In the genomic region with DNA sequence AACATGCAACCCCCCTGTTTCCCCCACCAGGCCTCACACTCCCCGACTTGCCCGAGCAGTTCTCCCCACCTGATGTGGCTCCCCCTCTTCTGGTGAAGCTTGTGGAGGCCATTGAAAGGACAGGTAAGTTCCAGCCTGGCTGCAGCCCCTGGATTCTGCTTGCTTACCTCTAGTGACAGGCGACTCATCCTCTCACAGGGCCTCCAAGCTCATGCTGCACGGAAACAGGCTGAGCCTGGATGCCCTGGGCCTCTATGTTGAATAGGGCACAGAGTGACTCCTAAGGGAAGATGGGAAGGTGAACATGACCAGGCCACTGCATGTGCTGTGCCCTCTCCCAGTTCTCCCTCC, we compare ENCODE assay signal across 9 cellular contexts. TPM values are rescaled to one million over a fixed set of nuclear protein-coding genes. Genes with fewer than 3 reads are reported as not detected.
DNase-seq lines count a peak whose midpoint lies in the region; ATAC-seq, FAIRE-seq and TF ChIP-seq lines count a peak whose summit lies in the region.
"Had no signal": no experiment of that assay in that cellular context is flagged by ENCODE, and none has a peak within 500 bp of the region (broad histone marks: within the 10 kb centered on the region; RNA-seq: fewer than 3 reads in every experiment).

No MANE protein-coding gene starts in this region.

- H2AFZ ChIP-seq in GM12878 (ENCODE audit: control insufficient read depth, low read depth, low read length), result no peak overlapping the region
- H2AFZ ChIP-seq in neural progenitor cell (replicated peaks), result no peak overlapping the region

- ATAC-seq in GM12878 (peak; percentile 12), HG03565 (IDR thresholded peaks at IDR 0.05; ENCODE audit: unreplicated experiment) (no peak), HG03378 (IDR thresholded peaks at IDR 0.05; ENCODE audit: unreplicated experiment) (no peak)

- FAIRE-seq in GM12878 (lab: Jason Lieb, UNC), result no peak

- WGBS in GM12878 (ENCODE audit: insufficient coverage, insufficient replicate concordance, low lambda C conversion rate, missing lambda C conversion rate), result 77% methylated on average over 4 of the region's 4 CpGs

- H3K36me3 Mint-ChIP-seq in neural progenitor cell, result peaks cover 9% of the 10 kb centered on the region

- H3K9ac ChIP-seq in BLaER1 (peak overlapping the region; percentile 82), GM12878 (ENCODE audit: control insufficient read depth, insufficient read depth, low read length) (peak overlapping the region; percentile 60), neural progenitor cell (no peak overlapping the region)

- H3K27me3 ChIP-seq in BLaER1 (no peaks in the 10 kb centered on the region), GM12878 (replicated peaks in 1 of 2; ENCODE audit: control insufficient read depth in 2 of 2, insufficient read depth in 2 of 2, low read length in 1 of 2) (no peaks in the 10 kb centered on the region), neural progenitor cell (no peaks in the 10 kb centered on the region)

- no peak for TF ChIP-seq EP300 in GM12878 (IDR thresholded peaks at IDR 0.05; ENCODE audit: borderline replicate concordance in 1 of 2, control insufficient read depth in 1 of 2, low read depth in 2 of 2, low read length in 2 of 2)

- SMC1A ChIA-PET in GM12878 (lab: Charles Lee; ENCODE audit: uncharacterized antibody, unreplicated experiment), result interaction anchor here (0.8 to 1.3 kb wide), 3 partner anchors 8 to 153 kb away, joined by 3 to 5 read pairs (median 3); a partner anchor contains a TSS

- H3F3A ChIP-seq in neural progenitor cell (ENCODE audit: low read depth), result peaks cover 20% of the 10 kb centered on the region

- H3K79me2 ChIP-seq in GM12878 (ENCODE audit: control insufficient read depth, insufficient read depth, low read length) (no peaks in the 10 kb centered on the region), neural progenitor cell (ENCODE audit: low read depth) (peaks cover 4% of the 10 kb centered on the region)

- POLR2A ChIA-PET in GM12878 (lab: Charles Lee), result interaction anchor here (0.7 to 1.2 kb wide), 3 partner anchors 31 to 159 kb away, joined by 3 to 4 read pairs (median 3); no protein-coding TSS in a partner anchor

- peak overlapping the region; percentile 85 for H3K27ac Mint-ChIP-seq in neural progenitor cell

- in situ Hi-C loops in GM12878 (cut with MboI), result no loop called here

- peaks cover 21% of the 10 kb centered on the region for H3K4me1 Mint-ChIP-seq in neural progenitor cell

- H3K9me3 ChIP-seq in BLaER1 (no peaks in the 10 kb centered on the region), GM12878 (replicated peaks; ENCODE audit: control insufficient read depth, insufficient read depth, low read length) (no peaks in the 10 kb centered on the region), neural progenitor cell (ENCODE audit: low read depth) (no peaks in the 10 kb centered on the region)

- H3K27me3 Mint-ChIP-seq in neural progenitor cell (ENCODE audit: insufficient read depth, low read depth), result peaks cover 8% of the 10 kb centered on the region

- H3K4me1 ChIP-seq in BLaER1 (peaks cover 43% of the 10 kb centered on the region), GM12878 (ENCODE audit: control insufficient read depth, insufficient read depth, low read length) (0 out of 2 replicates have a peak, but pooled peaks cover 5% of the 10 kb centered on the region), neural progenitor cell (peaks cover 14% of the 10 kb centered on the region)

- no TSS peak for BruUV-seq in GM12878 (replicated peaks; lab: Mats Ljungman, UMichigan)

- H3K27ac ChIP-seq in BLaER1, result peak overlapping the region; percentile 89
- no peak overlapping the region; the same call in 1 of the 2 replicates for H3K27ac ChIP-seq in GM12878 (ENCODE audit: control insufficient read depth, insufficient read depth)
- no peak overlapping the region for H3K27ac ChIP-seq in neural progenitor cell

- intact Hi-C loops in GM12878 (cut with micrococcal nuclease; ENCODE audit: unreplicated experiment), result no loop called here

- peak overlapping the region; percentile 65 for H3K4me3 ChIP-seq in BLaER1
- peak overlapping the region; percentile 9; the same call in 1 of the 2 replicates for H3K4me3 ChIP-seq in HFF-Myc (replicated peaks; ENCODE audit: low read depth, low read length)
- peak overlapping the region; percentile 70; the same call in 1 of the 2 replicates for H3K4me3 ChIP-seq in GM12878
- H3K4me3 ChIP-seq in neural progenitor cell, result no peak overlapping the region

- CTCF ChIA-PET in GM12878 (lab: Yijun Ruan, JAX), result interaction anchor here (0.5 to 3.2 kb wide), 12 partner anchors 8 to 254 kb away, joined by 3 to 22 read pairs (median 4); no protein-coding TSS in a partner anchor

- H3K4me2 ChIP-seq in BLaER1, result peak overlapping the region; percentile 84
- peak overlapping the region; percentile 72 for H3K4me2 ChIP-seq in GM12878 (ENCODE audit: control insufficient read depth, insufficient read depth)
- no peak overlapping the region for H3K4me2 ChIP-seq in neural progenitor cell

- no peak for DNase-seq in HFF-Myc (ENCODE audit: extremely low read depth, low read depth)
- no peak for DNase-seq in GM12878 (ENCODE audit: low read depth, low spot score)
- DNase-seq in neural progenitor cell (ENCODE audit: low spot score), result no peak
- DNase-seq in NCI-H2081 treated with DMSO at 0.1 percent for 48 hours (lab: John Stamatoyannopoulos, UW), result no peak
- DNase-seq in Ammon's horn (ENCODE audit: low spot score), result no peak
- DNase-seq: NCI-H1048 had no signal

- no peak for TF ChIP-seq RAD21 in GM12878 (IDR thresholded peaks at IDR 0.05; ENCODE audit: insufficient read depth, low read depth, low read length)

- H3K4me3 Mint-ChIP-seq in neural progenitor cell, result no peak overlapping the region

- H4K20me1 ChIP-seq in BLaER1 (peaks cover 18% of the 10 kb centered on the region; the same call in 1 of the 2 replicates), GM12878 (ENCODE audit: control insufficient read depth, insufficient read depth) (no peaks in the 10 kb centered on the region), neural progenitor cell (ENCODE audit: low read depth) (peaks cover 18% of the 10 kb centered on the region)

- H3K36me3 ChIP-seq in BLaER1 (peaks cover 51% of the 10 kb centered on the region), GM12878 (ENCODE audit: control insufficient read depth in 2 of 2, insufficient read depth in 2 of 2, low read length in 1 of 2) (peaks cover 6 to 7% of the 10 kb centered on the region in 2 experiments; a peak in 3 of 4 replicates), neural progenitor cell (no peaks in the 10 kb centered on the region)

- no peaks in the 10 kb centered on the region for H3K9me3 Mint-ChIP-seq in neural progenitor cell

- RAD21 ChIA-PET in GM12878 (lab: Charles Lee; ENCODE audit: unreplicated experiment), result interaction anchor here (0.7 to 1.3 kb wide), 4 partner anchors 25 to 56 kb away, joined by 3 to 4 read pairs (median 3); no protein-coding TSS in a partner anchor

- no peak for TF ChIP-seq POLR2A in GM12878 (IDR thresholded peaks at IDR 0.05; ENCODE audit: low read depth, low read length)

- TF ChIP-seq CTCF in HFF-Myc (IDR thresholded peaks at IDR 0.05; ENCODE audit: low read depth, low read length, missing control alignments) (no peak), GM12878 (IDR thresholded peaks at IDR 0.05 in 2 of 3, conservative IDR thresholded peaks at IDR 0.05 in 1 of 3; ENCODE audit: control insufficient read depth in 2 of 3, extremely low read depth in 1 of 3, insufficient read depth in 1 of 3, low read depth in 3 of 3, low read length in 3 of 3) (no peak), neural progenitor cell (IDR thresholded peaks at IDR 0.05) (no peak)

RNA-seq across cellular contexts. Expression of a gene that starts 7.5 kb away (rescaled TPM):
- 11.5 and 13.9 TPM in 2 replicates for total RNA-seq in GM12878 (2013; cell fraction: nucleolus; rRNA removed)
- 6.3 and 8.0 TPM in 2 replicates for total RNA-seq in GM12878 (2014; rRNA removed)
- 1.9 and 3.9 TPM in 2 replicates for total RNA-seq in GM12878 (2014; rRNA removed; fragmentation: Illumina TruSeq; extraction: Trizol)
- 22.6 and 23.3 TPM in 2 replicates for total RNA-seq in GM12878 (2021)
- polyA plus RNA-seq in GM12878 (2011; ENCODE audit: low read depth), result 4.0 TPM
- 2.9 and 6.4 TPM in 2 replicates for polyA plus RNA-seq in GM12878 (2011; rRNA removed)
- 5.3 and 6.3 TPM in 2 replicates for polyA plus RNA-seq in GM12878 (2011; cell fraction: cytosol; rRNA removed)
- 10.3 and 15.7 TPM in 2 replicates for polyA plus RNA-seq in GM12878 (2011; cell fraction: nucleus; rRNA removed)
- 6.4 and 8.5 TPM in 2 replicates for polyA plus RNA-seq in GM12878 (2012)
- polyA plus RNA-seq in GM12878 (2014; fragmentation: Illumina TruSeq; extraction: Trizol), result 0.73 and 3.4 TPM in 2 replicates
- polyA plus RNA-seq in GM12878 (2014; fragmentation: Nextera tagmentation; extraction: Ambion mirVana), result under 1 TPM; 0.26 to 0.75 TPM
- 5.2 and 5.8 TPM in 2 replicates for polyA plus RNA-seq in GM12878 (2014; rRNA removed)
- polyA plus RNA-seq in GM12878 (2016; fragmentation: Nextera tagmentation; extraction: Ambion mirVana), result 1 to 10 TPM; 1.1 TPM
- 6.4 and 9.5 TPM in 2 replicates for polyA minus RNA-seq in GM12878 (2011; rRNA and poly(A)+ RNA removed)
- 2.9 and 8.8 TPM in 2 replicates for polyA minus RNA-seq in GM12878 (2011; cell fraction: cytosol; rRNA and poly(A)+ RNA removed)
- 2.1 and 3.8 TPM in 2 replicates for polyA minus RNA-seq in GM12878 (2011; cell fraction: nucleus; rRNA and poly(A)+ RNA removed)
- 21.4 and 41.8 TPM in 2 replicates for total RNA-seq in neural progenitor cell (ENCODE audit: low replicate concordance)

RNA-seq across cellular contexts. Expression of a gene that starts 13.2 kb away (rescaled TPM):
- total RNA-seq in GM12878 (2013; cell fraction: nucleolus; rRNA removed), result 168 and 207 TPM in 2 replicates
- 747 and 845 TPM in 2 replicates for total RNA-seq in GM12878 (2014; rRNA removed)
- total RNA-seq in GM12878 (2014; rRNA removed; fragmentation: Illumina TruSeq; extraction: Trizol), result 221 and 225 TPM in 2 replicates
- 301 and 314 TPM in 2 replicates for total RNA-seq in GM12878 (2021)
- polyA plus RNA-seq in GM12878 (2011; ENCODE audit: low read depth), result 218 TPM
- polyA plus RNA-seq in GM12878 (2011; rRNA removed), result 232 and 365 TPM in 2 replicates
- 606 and 650 TPM in 2 replicates for polyA plus RNA-seq in GM12878 (2011; cell fraction: cytosol; rRNA removed)
- 189 and 350 TPM in 2 replicates for polyA plus RNA-seq in GM12878 (2011; cell fraction: nucleus; rRNA removed)
- 260 and 337 TPM in 2 replicates for polyA plus RNA-seq in GM12878 (2012)
- polyA plus RNA-seq in GM12878 (2014; fragmentation: Illumina TruSeq; extraction: Trizol), result 147 and 257 TPM in 2 replicates
- 1,000 to 10,000 TPM; 1,054 to 1,112 TPM for polyA plus RNA-seq in GM12878 (2014; fragmentation: Nextera tagmentation; extraction: Ambion mirVana)
- 492 and 678 TPM in 2 replicates for polyA plus RNA-seq in GM12878 (2014; rRNA removed)
- 100 to 1,000 TPM; 445 to 456 TPM for polyA plus RNA-seq in GM12878 (2016; fragmentation: Nextera tagmentation; extraction: Ambion mirVana)
- polyA minus RNA-seq in GM12878 (2011; rRNA and poly(A)+ RNA removed), result 327 and 421 TPM in 2 replicates
- polyA minus RNA-seq in GM12878 (2011; cell fraction: cytosol; rRNA and poly(A)+ RNA removed), result 126 and 162 TPM in 2 replicates
- polyA minus RNA-seq in GM12878 (2011; cell fraction: nucleus; rRNA and poly(A)+ RNA removed), result 67.9 and 87.0 TPM in 2 replicates
- total RNA-seq in neural progenitor cell (ENCODE audit: low replicate concordance), result 0.62 TPM in 1 of 2 replicates, not detected in the other

RNA-seq across cellular contexts. Expression of a gene that starts 32.6 kb away (rescaled TPM):
- total RNA-seq in GM12878 (2013; cell fraction: nucleolus; rRNA removed), result 3.3 and 7.4 TPM in 2 replicates
- total RNA-seq in GM12878 (2014; rRNA removed) (26.7 and 32.0 TPM in 2 replicates), GM12878 (2014; rRNA removed; fragmentation: Illumina TruSeq; extraction: Trizol) (13.6 and 15.4 TPM in 2 replicates), GM12878 (2021) (17.9 and 19.9 TPM in 2 replicates), neural progenitor cell (ENCODE audit: low replicate concordance) (28.1 and 37.7 TPM in 2 replicates)
- polyA plus RNA-seq in GM12878 (2011; ENCODE audit: low read depth), result 3.9 TPM
- polyA plus RNA-seq in GM12878 (2011; rRNA removed) (7.1 and 17.1 TPM in 2 replicates), GM12878 (2014; fragmentation: Illumina TruSeq; extraction: Trizol) (10.4 and 25.9 TPM in 2 replicates), GM12878 (2014; fragmentation: Nextera tagmentation; extraction: Ambion mirVana) (1 to 10 TPM; 5.1 to 7.7 TPM), GM12878 (2014; rRNA removed) (39.4 and 44.5 TPM in 2 replicates), GM12878 (2016; fragmentation: Nextera tagmentation; extraction: Ambion mirVana) (10 to 100 TPM; 46.2 to 57.2 TPM)
- polyA plus RNA-seq in GM12878 (2011; cell fraction: cytosol; rRNA removed), result 23.4 and 34.7 TPM in 2 replicates
- 12.4 and 16.0 TPM in 2 replicates for polyA plus RNA-seq in GM12878 (2011; cell fraction: nucleus; rRNA removed)
- 8.3 and 8.4 TPM in 2 replicates for polyA plus RNA-seq in GM12878 (2012)
- polyA minus RNA-seq in GM12878 (2011; rRNA and poly(A)+ RNA removed), result 16.2 and 19.9 TPM in 2 replicates
- 6.1 and 7.6 TPM in 2 replicates for polyA minus RNA-seq in GM12878 (2011; cell fraction: cytosol; rRNA and poly(A)+ RNA removed)
- polyA minus RNA-seq in GM12878 (2011; cell fraction: nucleus; rRNA and poly(A)+ RNA removed), result 2.9 and 7.6 TPM in 2 replicates

RNA-seq across cellular contexts. Expression of a gene that starts 43.4 kb away (rescaled TPM):
- 9.4 and 18.2 TPM in 2 replicates for total RNA-seq in GM12878 (2013; cell fraction: nucleolus; rRNA removed)
- total RNA-seq in GM12878 (2014; rRNA removed) (0.98 and 1.2 TPM in 2 replicates), GM12878 (2014; rRNA removed; fragmentation: Illumina TruSeq; extraction: Trizol) (0.51 and 0.67 TPM in 2 replicates), GM12878 (2021) (2.9 and 3.5 TPM in 2 replicates), neural progenitor cell (ENCODE audit: low replicate concordance) (1.1 and 1.5 TPM in 2 replicates)
- 0.73 TPM for polyA plus RNA-seq in GM12878 (2011; ENCODE audit: low read depth)
- polyA plus RNA-seq in GM12878 (2011; rRNA removed) (1.3 and 2.8 TPM in 2 replicates), GM12878 (2014; fragmentation: Illumina TruSeq; extraction: Trizol) (0.54 and 1.1 TPM in 2 replicates), GM12878 (2014; fragmentation: Nextera tagmentation; extraction: Ambion mirVana) (under 1 TPM in 1 of 2 experiments, not detected in 1; 0.07 TPM), GM12878 (2014; rRNA removed) (1.0 and 2.5 TPM in 2 replicates), GM12878 (2016; fragmentation: Nextera tagmentation; extraction: Ambion mirVana) (1 to 10 TPM; 1.6 to 2.0 TPM)
- 3.9 and 4.9 TPM in 2 replicates for polyA plus RNA-seq in GM12878 (2011; cell fraction: cytosol; rRNA removed)
- polyA plus RNA-seq in GM12878 (2011; cell fraction: nucleus; rRNA removed), result 9.4 and 10.2 TPM in 2 replicates
- 1.5 and 3.5 TPM in 2 replicates for polyA plus RNA-seq in GM12878 (2012)
- polyA minus RNA-seq in GM12878 (2011; rRNA and poly(A)+ RNA removed), result 13.7 and 23.1 TPM in 2 replicates
- 3.7 and 6.1 TPM in 2 replicates for polyA minus RNA-seq in GM12878 (2011; cell fraction: cytosol; rRNA and poly(A)+ RNA removed)
- polyA minus RNA-seq in GM12878 (2011; cell fraction: nucleus; rRNA and poly(A)+ RNA removed), result 8.9 and 16.6 TPM in 2 replicates

Comparison
In these comparisons a context has a peak if more than half of its experiments do, and no peak if none do; other contexts are left out.
1. RNA of a gene that starts 13.2 kb away (total RNA-seq): 168 to 845 TPM in GM12878; 0.62 TPM in neural progenitor cell; every median in the first group is over 100 times any median in the second.